ENCODE assay signal across 20 cellular contexts in the genomic region with DNA sequence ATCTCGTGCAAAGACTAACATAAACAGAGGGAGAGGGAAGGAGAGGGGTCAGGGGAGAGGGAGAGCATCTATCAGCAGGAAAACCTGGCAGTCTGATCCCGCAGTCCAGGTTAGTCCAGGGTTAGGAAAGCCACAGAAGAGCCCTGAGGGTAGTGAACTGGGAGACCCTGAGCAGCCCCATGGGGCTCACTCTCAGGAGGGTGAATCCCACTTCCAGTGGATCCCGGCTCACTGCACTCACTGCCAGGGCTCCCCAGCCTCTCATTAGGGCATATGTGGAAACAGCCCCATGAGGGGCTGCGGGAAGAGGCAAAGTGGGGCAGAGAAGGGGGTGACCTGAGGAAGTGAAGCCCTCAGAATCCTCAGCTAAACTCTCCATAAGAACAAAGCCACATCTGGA.
"Had no signal": no experiment of that assay in that cellular context is flagged by ENCODE, and none has a peak within 500 bp of the region (broad histone marks: within the 10 kb centered on the region; RNA-seq: fewer than 3 reads in every experiment).

No MANE protein-coding gene starts in this region.

- H3K9me3 ChIP-seq: MG63 had no signal

- ATAC-seq: HepG2, SK-N-SH treated with all-trans-retinoic acid at 6 μM for 48 hours had no signal

- H3K27me3 ChIP-seq: MG63 had no signal

- H3K36me3 ChIP-seq: MG63 had no signal

- DNase-seq: IMR-90, Karpas-422, KG1, MG63, NCI-H1092, NCI-H1105 treated with DMSO at 0.1 percent for 48 hours, NCI-H1417 treated with DMSO at 0.1 percent for 48 hours, NCI-H187, NCI-H2029, NCI-H2081 treated with DMSO at 0.1 percent for 48 hours, NCI-H2171 treated with DMSO at 0.1 percent for 48 hours, NCI-H345, NCI-H446 treated with DMSO at 0.1 percent for 48 hours, NCI-H524, NCI-H526 treated with DMSO at 0.1 percent for 48 hours, NCI-H774, RPMI8226, SHP77 had no signal

- H3K4me3 ChIP-seq: MG63 had no signal
